Comparison of ENCODE assay signal across 10 cellular contexts in the genomic region with DNA sequence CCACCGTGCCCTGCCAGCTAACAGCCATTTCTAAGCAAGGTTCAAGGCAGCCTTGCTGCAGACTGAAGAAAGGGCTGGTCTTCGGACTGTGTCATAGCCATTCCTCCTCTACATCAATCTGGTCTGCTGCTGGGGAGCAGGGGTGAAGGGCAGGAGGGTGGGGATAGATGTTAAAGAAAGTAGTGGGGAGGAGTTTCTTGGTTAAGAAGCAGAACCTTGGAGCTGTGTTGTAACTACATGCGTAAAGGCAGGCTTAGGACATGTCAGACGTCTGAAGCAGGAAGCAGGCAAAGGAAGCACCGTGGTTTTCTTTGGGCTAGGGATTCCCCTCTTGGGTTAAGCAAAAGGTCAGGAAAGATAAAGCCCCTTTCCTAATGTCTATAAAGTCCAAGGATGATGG. TPM values are rescaled to one million over a fixed set of nuclear protein-coding genes. Genes with fewer than 3 reads are reported as not detected.
DNase-seq lines count a peak whose midpoint lies in the region; ATAC-seq and TF ChIP-seq lines count a peak whose summit lies in the region.
"Had no signal": no experiment of that assay in that cellular context is flagged by ENCODE, and none has a peak within 500 bp of the region (broad histone marks: within the 10 kb centered on the region; RNA-seq: fewer than 3 reads in every experiment).

No MANE protein-coding gene starts in this region.

- H3K27ac ChIP-seq in caudate nucleus (ENCODE audit: low read depth, low read length) (peak overlapping the region; percentile 7), upper lobe of right lung (peak overlapping the region; percentile 24), PC-9 (no peak overlapping the region)

- H3K36me3 Mint-ChIP-seq in activated naive CD8-positive, alpha-beta T cell treated with anti-CD3 and anti-CD28 coated beads, Interleukin-2, amount 10 ng/mL, durations not matched to agents 7 days and 5 days: peaks cover 43% of the 10 kb centered on the region
- H3K36me3 Mint-ChIP-seq in activated naive CD8-positive, alpha-beta T cell treated with anti-CD3 and anti-CD28 coated beads for 36 hours: peaks cover 23% of the 10 kb centered on the region
- peaks cover 14% of the 10 kb centered on the region for H3K36me3 Mint-ChIP-seq in memory B cell

- H3K79me2 ChIP-seq in PC-9 (ENCODE audit: low read depth): peaks cover 88% of the 10 kb centered on the region

- H3F3A ChIP-seq in PC-9 (ENCODE audit: insufficient read depth, low read depth): peaks cover 44% of the 10 kb centered on the region

- no peak overlapping the region for H3K4me3 ChIP-seq in upper lobe of right lung
- no peak overlapping the region for H3K4me3 ChIP-seq in PC-9

- CTCF ChIA-PET in PC-9 (lab: Charles Lee): no interaction called here

- peaks cover 48% of the 10 kb centered on the region for H3K4me1 Mint-ChIP-seq in activated naive CD8-positive, alpha-beta T cell treated with anti-CD3 and anti-CD28 coated beads, Interleukin-2, amount 10 ng/mL, durations not matched to agents 7 days and 5 days
- H3K4me1 Mint-ChIP-seq in activated naive CD8-positive, alpha-beta T cell treated with anti-CD3 and anti-CD28 coated beads for 36 hours: peaks cover 52% of the 10 kb centered on the region
- H3K4me1 Mint-ChIP-seq in memory B cell: peaks cover 19% of the 10 kb centered on the region

- no peaks in the 10 kb centered on the region for H3K27me3 ChIP-seq in upper lobe of right lung
- no peaks in the 10 kb centered on the region for H3K27me3 ChIP-seq in PC-9 (ENCODE audit: insufficient read depth, low read depth)

- H2AFZ ChIP-seq in PC-9: no peak overlapping the region

- peak overlapping the region; percentile 66 for H3K27ac Mint-ChIP-seq in activated naive CD8-positive, alpha-beta T cell treated with anti-CD3 and anti-CD28 coated beads, Interleukin-2, amount 10 ng/mL, durations not matched to agents 7 days and 5 days
- no peak overlapping the region for H3K27ac Mint-ChIP-seq in activated naive CD8-positive, alpha-beta T cell treated with anti-CD3 and anti-CD28 coated beads for 36 hours
- peak overlapping the region; percentile 11 for H3K27ac Mint-ChIP-seq in memory B cell

- no peak overlapping the region for H3K4me2 ChIP-seq in PC-9

- peak; percentile 65 for ATAC-seq in activated naive CD8-positive, alpha-beta T cell treated with anti-CD3 and anti-CD28 coated beads, Interleukin-2, amount 10 ng/mL, durations not matched to agents 7 days and 5 days (ENCODE audit: low read depth)
- ATAC-seq in memory B cell (ENCODE audit: low read depth) (no peak), upper lobe of right lung (peak; percentile 76)

- H3K9me3 ChIP-seq in upper lobe of right lung: no peaks in the 10 kb centered on the region
- no peaks in the 10 kb centered on the region for H3K9me3 ChIP-seq in PC-9 (ENCODE audit: insufficient read depth, low read depth)

- intact Hi-C loops in upper lobe of right lung (cut with DNase I): no loop called here
- intact Hi-C loops in PC-9 (cut with micrococcal nuclease; ENCODE audit: unreplicated experiment): no loop called here

- DNase-seq in activated naive CD8-positive, alpha-beta T cell treated with anti-CD3 and anti-CD28 coated beads, Interleukin-2, amount 10 ng/mL, durations not matched to agents 7 days and 5 days: no peak
- DNase-seq in activated naive CD8-positive, alpha-beta T cell treated with anti-CD3 and anti-CD28 coated beads for 36 hours: no peak
- DNase-seq in caudate nucleus (lab: John Stamatoyannopoulos, UW): peak in 3 of 61 donors; percentile 11 to 31 (median 13)
- no peak for DNase-seq in memory B cell (ENCODE audit: low spot score in 2 of 2)
- no peak for DNase-seq in upper lobe of right lung
- DNase-seq in NCI-H2081 (lab: John Stamatoyannopoulos, UW): no peak
- no peak for DNase-seq in PC-9
- DNase-seq in activated gamma-delta T cell treated with Interleukin-2 at 50 U/mL for 16 hours: no peak
- DNase-seq: activated effector memory CD4-positive, alpha-beta T cell treated with Interleukin-2 at 50 U/mL for 16 hours; NCI-H446 treated with DMSO at 0.1 percent for 48 hours had no signal

- peaks cover 17% of the 10 kb centered on the region for H3K36me3 ChIP-seq in upper lobe of right lung
- peaks cover 32% of the 10 kb centered on the region for H3K36me3 ChIP-seq in PC-9 (ENCODE audit: low read depth)

- H3K9me3 Mint-ChIP-seq in activated naive CD8-positive, alpha-beta T cell treated with anti-CD3 and anti-CD28 coated beads, Interleukin-2, amount 10 ng/mL, durations not matched to agents 7 days and 5 days: no peaks in the 10 kb centered on the region
- no peaks in the 10 kb centered on the region for H3K9me3 Mint-ChIP-seq in activated naive CD8-positive, alpha-beta T cell treated with anti-CD3 and anti-CD28 coated beads for 36 hours
- no peaks in the 10 kb centered on the region for H3K9me3 Mint-ChIP-seq in memory B cell

- no TSS peak for BruUV-seq in PC-9 (replicated peaks; lab: Mats Ljungman, UMichigan)

- peak overlapping the region; percentile 41 for H3K4me3 Mint-ChIP-seq in activated naive CD8-positive, alpha-beta T cell treated with anti-CD3 and anti-CD28 coated beads, Interleukin-2, amount 10 ng/mL, durations not matched to agents 7 days and 5 days
- no peak overlapping the region for H3K4me3 Mint-ChIP-seq in activated naive CD8-positive, alpha-beta T cell treated with anti-CD3 and anti-CD28 coated beads for 36 hours
- H3K4me3 Mint-ChIP-seq in memory B cell: no peak overlapping the region

- H4K20me1 ChIP-seq in PC-9 (ENCODE audit: insufficient read depth): peaks cover 59% of the 10 kb centered on the region

- TF ChIP-seq CTCF in upper lobe of right lung (IDR thresholded peaks at IDR 0.05): no peak
- TF ChIP-seq CTCF in PC-9 (conservative IDR thresholded peaks at IDR 0.05): no peak

- H3K9me2 ChIP-seq in PC-9 (ENCODE audit: insufficient read depth): no peaks in the 10 kb centered on the region

- H3K4me1 ChIP-seq in upper lobe of right lung (peaks cover 71% of the 10 kb centered on the region), PC-9 (replicated peaks; ENCODE audit: insufficient read depth) (no peaks in the 10 kb centered on the region)

- POLR2A ChIA-PET in activated naive CD8-positive, alpha-beta T cell treated with anti-CD3 and anti-CD28 coated beads, Interleukin-2, amount 10 ng/mL, durations not matched to agents 7 days and 5 days (lab: Charles Lee): interaction anchor here (0.7 to 0.9 kb wide), 2 partner anchors 12 to 114 kb away, joined by 3 to 4 read pairs; no protein-coding TSS in a partner anchor
- POLR2A ChIA-PET in PC-9 (lab: Charles Lee; ENCODE audit: unreplicated experiment): no interaction called here

- no peaks in the 10 kb centered on the region for H3K27me3 Mint-ChIP-seq in activated naive CD8-positive, alpha-beta T cell treated with anti-CD3 and anti-CD28 coated beads, Interleukin-2, amount 10 ng/mL, durations not matched to agents 7 days and 5 days
- no peaks in the 10 kb centered on the region for H3K27me3 Mint-ChIP-seq in activated naive CD8-positive, alpha-beta T cell treated with anti-CD3 and anti-CD28 coated beads for 36 hours
- H3K27me3 Mint-ChIP-seq in memory B cell: no peaks in the 10 kb centered on the region

RNA-seq across cellular contexts. Expression of a gene that starts 18.1 kb away (rescaled TPM):
- total RNA-seq in activated naive CD8-positive, alpha-beta T cell treated with anti-CD3 and anti-CD28 coated beads, Interleukin-2, amount 10 ng/mL, durations not matched to agents 7 days and 5 days: 100 to 1,000 TPM in 1 of 2 experiments, 10 to 100 TPM in 1; 95.2 to 104 TPM
- 10 to 100 TPM; 50.1 to 50.9 TPM for total RNA-seq in activated naive CD8-positive, alpha-beta T cell treated with anti-CD3 and anti-CD28 coated beads for 36 hours
- total RNA-seq in upper lobe of right lung (78.1 TPM), PC-9 (2021) (170 and 174 TPM in 2 replicates)

RNA-seq across cellular contexts. Expression of a gene that starts 31.5 kb away (rescaled TPM):
- total RNA-seq in activated naive CD8-positive, alpha-beta T cell treated with anti-CD3 and anti-CD28 coated beads, Interleukin-2, amount 10 ng/mL, durations not matched to agents 7 days and 5 days: 100 to 1,000 TPM; 149 to 154 TPM
- 100 to 1,000 TPM; 160 to 169 TPM for total RNA-seq in activated naive CD8-positive, alpha-beta T cell treated with anti-CD3 and anti-CD28 coated beads for 36 hours
- total RNA-seq in upper lobe of right lung (303 TPM), PC-9 (2021) (709 and 770 TPM in 2 replicates)
